Comparison of ENCODE assay signal across 23 cellular contexts in the genomic region with DNA sequence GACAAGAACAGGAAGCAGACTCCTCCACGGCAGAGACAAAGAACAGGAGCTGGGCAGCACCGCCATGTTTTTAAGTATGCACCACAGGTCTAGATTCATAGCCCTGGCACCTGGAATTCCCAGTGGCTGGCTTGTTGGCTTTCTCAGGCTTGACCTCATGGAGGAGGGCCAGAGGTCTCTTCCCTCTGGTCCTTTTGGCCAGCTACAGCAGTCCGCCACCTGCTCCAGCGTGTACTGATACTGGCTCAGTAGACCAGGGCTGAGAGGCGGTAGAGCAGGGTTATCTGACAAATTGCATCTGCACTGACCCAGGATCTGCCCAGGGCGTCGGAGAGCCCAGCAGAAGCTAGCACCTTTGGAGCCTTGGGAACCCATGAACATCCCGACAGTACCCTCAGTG.
A peak's percentile ranks its signal among the peaks of the same experiment; 100 is the strongest.
DNase-seq lines count a peak whose midpoint lies in the region; ATAC-seq and TF ChIP-seq lines count a peak whose summit lies in the region.
"Had no signal": no experiment of that assay in that cellular context is flagged by ENCODE, and none has a peak within 500 bp of the region (broad histone marks: within the 10 kb centered on the region; RNA-seq: fewer than 3 reads in every experiment).

No MANE protein-coding gene starts in this region.

- no peak for TF ChIP-seq CTCF in coronary artery (IDR thresholded peaks at IDR 0.05)

- H3K27ac ChIP-seq in right cardiac atrium (ENCODE audit: low read length) (no peak overlapping the region), coronary artery (peak overlapping the region in 1 of 2 donors; percentile 2)
- H3K27ac ChIP-seq: hepatocyte, testis, uterus had no signal

- H3K27me3 ChIP-seq in right cardiac atrium (ENCODE audit: control insufficient read depth, insufficient read depth) = no peaks in the 10 kb centered on the region
- H3K27me3 ChIP-seq: hepatocyte, testis, uterus had no signal

- H3K4me1 ChIP-seq in right cardiac atrium (ENCODE audit: control insufficient read depth, insufficient read depth, low read length) = peaks cover 1% of the 10 kb centered on the region
- H3K4me1 ChIP-seq: uterus had no signal

- POLR2A ChIA-PET in HEK293T (lab: Yijun Ruan, JAX) = no interaction called here

- H3K27me3 Mint-ChIP-seq in T-helper 2 cell treated with Interferon-gamma antibody and Interleukin-4, amounts not matched to agents 5 μg/mL and 100 μg/mL, for 36 hours (ENCODE audit: low read depth) = no peaks in the 10 kb centered on the region
- H3K27me3 Mint-ChIP-seq: activated T-cell treated with anti-CD3 and anti-CD28 coated beads, Interleukin-2, amount 50 U/mL, for 24 hours; CD8-positive, alpha-beta memory T cell had no signal

- DNase-seq in Right ventricle myocardium superior (no peak), cardiac septum (ENCODE audit: low spot score) (no peak), cerebellum (ENCODE audit: low spot score) (peak; percentile 46), right cardiac atrium (peak in 1 of 3 donors; percentile 68), coronary artery (ENCODE audit: low spot score) (no peak), HEK293T (ENCODE audit: extremely low spot score) (no peak)
- no peak for DNase-seq in T-helper 2 cell treated with Interferon-gamma antibody and Interleukin-4, amounts not matched to agents 5 μg/mL and 100 μg/mL, for 36 hours (ENCODE audit: low spot score)
- DNase-seq: activated CD4-positive, alpha-beta T cell treated with anti-CD3 and anti-CD28 coated beads for 48 hours; activated T-cell treated with anti-CD3 and anti-CD28 coated beads, Interleukin-2, amount 50 U/mL, for 24 hours; CD8-positive, alpha-beta memory T cell; DMS 273 treated with DMSO at 0.1 percent for 48 hours; effector memory CD4-positive, alpha-beta T cell; foreskin melanocyte; H9; NCI-H1417 treated with DMSO at 0.1 percent for 48 hours; NCI-H446; NCI-H82; stimulated activated naive CD4-positive, alpha-beta T cell treated with Interleukin-2 at 50 U/mL for 16 hours; testis; uterus had no signal

- no peak overlapping the region for H3K4me3 Mint-ChIP-seq in T-helper 2 cell treated with Interferon-gamma antibody and Interleukin-4, amounts not matched to agents 5 μg/mL and 100 μg/mL, for 36 hours
- H3K4me3 Mint-ChIP-seq: activated T-cell treated with anti-CD3 and anti-CD28 coated beads, Interleukin-2, amount 50 U/mL, for 24 hours; brain; CD8-positive, alpha-beta memory T cell; H9 had no signal

- H3K4me3 ChIP-seq in right cardiac atrium (ENCODE audit: low read length) = no peak overlapping the region
- no peak overlapping the region for H3K4me3 ChIP-seq in coronary artery
- H3K4me3 ChIP-seq: hepatocyte, testis, uterus had no signal

- H3K27ac Mint-ChIP-seq in T-helper 2 cell treated with Interferon-gamma antibody and Interleukin-4, amounts not matched to agents 5 μg/mL and 100 μg/mL, for 36 hours = no peak overlapping the region
- H3K27ac Mint-ChIP-seq: activated T-cell treated with anti-CD3 and anti-CD28 coated beads, Interleukin-2, amount 50 U/mL, for 24 hours; CD8-positive, alpha-beta memory T cell; H9 had no signal

- CTCF ChIA-PET in HEK293T (lab: Yijun Ruan, JAX) = no interaction called here

- peaks cover 3% of the 10 kb centered on the region for H3K36me3 Mint-ChIP-seq in T-helper 2 cell treated with Interferon-gamma antibody and Interleukin-4, amounts not matched to agents 5 μg/mL and 100 μg/mL, for 36 hours (ENCODE audit: low read depth)

- H3K4me1 Mint-ChIP-seq in T-helper 2 cell treated with Interferon-gamma antibody and Interleukin-4, amounts not matched to agents 5 μg/mL and 100 μg/mL, for 36 hours (ENCODE audit: low read depth) = no peaks in the 10 kb centered on the region
- H3K4me1 Mint-ChIP-seq: brain; CD8-positive, alpha-beta memory T cell; H9 had no signal

- no peaks in the 10 kb centered on the region for H3K9me3 Mint-ChIP-seq in T-helper 2 cell treated with Interferon-gamma antibody and Interleukin-4, amounts not matched to agents 5 μg/mL and 100 μg/mL, for 36 hours
- H3K9me3 Mint-ChIP-seq: activated T-cell treated with anti-CD3 and anti-CD28 coated beads, Interleukin-2, amount 50 U/mL, for 24 hours; brain; CD8-positive, alpha-beta memory T cell; H9 had no signal

- intact Hi-C loops in Right ventricle myocardium superior (cut with DNase I) = no loop called here
- intact Hi-C loops in cardiac septum (cut with DNase I) = loop anchor here (10.0 kb wide), 1 partner anchor 154 kb away; no protein-coding TSS in a partner anchor
- intact Hi-C loops in right cardiac atrium (cut with DNase I) = no loop called here

- ATAC-seq in Right ventricle myocardium superior (ENCODE audit: poor library complexity) (peak; percentile 63), right cardiac atrium (peak; percentile 23 to 31), HG03196 (IDR thresholded peaks at IDR 0.05; ENCODE audit: unreplicated experiment) (no peak)

- H3K9me3 ChIP-seq in right cardiac atrium (ENCODE audit: control insufficient read depth, low read length) = peaks cover 2% of the 10 kb centered on the region
- H3K9me3 ChIP-seq: testis, uterus had no signal

- 66% methylated on average over 8 of the region's 8 CpGs for WGBS in right cardiac atrium

TF ChIP-seq in HEK293T, 16 proteins besides CTCF, POLR2A, EP300 and RAD21:
- no peak for TF ChIP-seq ELF4 (IDR thresholded peaks at IDR 0.05)
- TF ChIP-seq HDGF (IDR thresholded peaks at IDR 0.05; ENCODE audit: borderline replicate concordance) = no peak
- TF ChIP-seq NFRKB (IDR thresholded peaks at IDR 0.05) = no peak
- no peak for TF ChIP-seq ZNF384 (IDR thresholded peaks at IDR 0.05)
- no peak for TF ChIP-seq SP1 (IDR thresholded peaks at IDR 0.05)
- no peak for TF ChIP-seq BHLHE40 (IDR thresholded peaks at IDR 0.05; ENCODE audit: borderline replicate concordance)
- no peak for TF ChIP-seq L3MBTL2 (conservative IDR thresholded peaks at IDR 0.05)
- TF ChIP-seq ARNT (IDR thresholded peaks at IDR 0.05) = no peak
- no peak for TF ChIP-seq SUZ12 (IDR thresholded peaks at IDR 0.05)
